1 cellular context compared by ENCODE assay signal in genomic region chr6:22756365-22756764, GRCh38.
A peak's percentile ranks its signal among the peaks of the same experiment; 100 is the strongest.
TF ChIP-seq lines count a peak whose summit lies in the region.

No MANE protein-coding gene starts in this region.

TF ChIP-seq in IMR-90, 13 proteins besides CTCF, POLR2A, EP300 and RAD21:
- TF ChIP-seq CEBPB (IDR thresholded peaks at IDR 0.05; ENCODE audit: low read depth, low read length) (peak; percentile 75), NFE2L2 (IDR thresholded peaks at IDR 0.05; ENCODE audit: low read depth, low read length) (no peak)
